ENCODE assay signal across 8 cellular contexts in the genomic region with DNA sequence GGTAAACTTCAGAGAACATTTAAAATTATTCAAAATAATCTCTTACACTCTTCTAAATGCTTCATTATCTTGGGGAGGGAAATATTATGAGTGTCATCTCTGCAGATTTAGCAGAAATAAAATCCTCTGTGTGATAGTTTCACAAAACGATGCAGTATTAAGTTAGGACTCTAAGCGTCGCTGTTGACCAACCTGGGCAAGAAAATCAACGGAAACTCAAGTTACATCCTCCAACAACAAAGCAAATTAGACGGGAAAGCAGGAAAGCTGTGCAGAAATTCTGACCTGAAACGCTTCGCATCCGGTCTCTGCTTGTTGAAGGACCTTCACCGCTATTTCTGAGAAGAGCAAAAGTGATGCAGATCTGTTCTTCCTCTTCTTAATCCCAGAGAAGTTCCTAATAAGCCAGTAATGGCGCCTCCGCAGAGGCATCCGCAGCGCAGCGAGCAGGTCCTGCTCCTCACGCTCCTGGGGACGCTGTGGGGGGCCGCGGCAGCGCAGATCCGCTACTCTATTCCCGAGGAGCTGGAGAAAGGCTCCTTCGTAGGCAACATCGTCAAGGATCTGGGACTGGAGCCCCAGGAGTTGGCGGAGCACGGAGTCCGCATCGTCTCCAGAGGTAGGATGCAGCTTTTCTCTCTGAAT. TPM values are rescaled to one million over a fixed set of nuclear protein-coding genes. Genes with fewer than 3 reads are reported as not detected.
DNase-seq lines count a peak whose midpoint lies in the region; ATAC-seq and TF ChIP-seq lines count a peak whose summit lies in the region.

A gene (plus strand): TSS at position 219 of the 645 bp plus-strand sequence. CDS start 193 bp downstream, at position 412.

- no peak within 1 kb of the TSS for H2BK120ac ChIP-seq in mesenchymal stem cell (ENCODE audit: low read depth, low read length)

- no peaks in the 10 kb centered on the region for H3K79me1 ChIP-seq in mesenchymal stem cell (replicated peaks; ENCODE audit: low read length, poor library complexity, severe bottlenecking)

- ATAC-seq in body of pancreas, result no peak
- no peak for ATAC-seq in GM21360 (IDR thresholded peaks at IDR 0.05; ENCODE audit: unreplicated experiment)

- H4K8ac ChIP-seq in mesenchymal stem cell (ENCODE audit: low read length), result no peak within 1 kb of the TSS

- H3K4me3 ChIP-seq in AG09309 (ENCODE audit: control insufficient read depth, low read depth, low read length), result peak within 1 kb of the TSS; percentile 39
- H3K4me3 ChIP-seq in body of pancreas, result no peak within 1 kb of the TSS
- H3K4me3 ChIP-seq in mesenchymal stem cell (ENCODE audit: insufficient read depth in 1 of 2, low read depth in 1 of 2, low read length in 2 of 2), result peak within 1 kb of the TSS in 1 of 2 experiments; percentile 75

- H4K91ac ChIP-seq in mesenchymal stem cell (ENCODE audit: low read length), result no peak within 1 kb of the TSS

- peak within 1 kb of the TSS; percentile 51 for H3K9ac ChIP-seq in mesenchymal stem cell (ENCODE audit: low read length)

- WGBS in body of pancreas, 2 donors, result 12 to 27% methylated on average over 17 to 27 of the region's 27 CpGs
- WGBS in mesenchymal stem cell, result 89% methylated on average over 27 of the region's 27 CpGs

- no peak within 1 kb of the TSS for H2AK5ac ChIP-seq in mesenchymal stem cell (ENCODE audit: low read length, severe bottlenecking)

- TF ChIP-seq CTCF in AG09309 (IDR thresholded peaks at IDR 0.05; ENCODE audit: control insufficient read depth, insufficient read depth, low read depth, low read length, missing control alignments) (peak; percentile 66), body of pancreas (IDR thresholded peaks at IDR 0.05) (peak in 4 of 7 experiments; percentile 19 to 36 (median 29))

- no peak for DNase-seq in AG09309 (ENCODE audit: low read depth)
- DNase-seq in HCEC 1CT, result peak; percentile 32
- DNase-seq in body of pancreas, result no peak
- no peak for DNase-seq in mesenchymal stem cell
- DNase-seq in NCI-H2107 (lab: John Stamatoyannopoulos, UW), result no peak
- no peak for DNase-seq in NCI-H345 treated with DMSO at 0.1 percent for 48 hours (lab: John Stamatoyannopoulos, UW; ENCODE audit: unreplicated experiment)
- DNase-seq in A172 (ENCODE audit: low spot score), result no peak

- intact Hi-C loops in body of pancreas (cut with DNase I), result no loop called here

- H3K18ac ChIP-seq in mesenchymal stem cell (ENCODE audit: low read depth in 1 of 2, low read length in 2 of 2), result no peak within 1 kb of the TSS

- H3K4ac ChIP-seq in mesenchymal stem cell (ENCODE audit: low read depth in 1 of 2, low read length in 2 of 2), result no peak within 1 kb of the TSS

- H3K36me3 ChIP-seq in body of pancreas (replicated peaks in 1 of 2; ENCODE audit: insufficient read depth in 1 of 2, low read depth in 2 of 2), result no peaks in the 10 kb centered on the region
- peaks cover 0 to 8% of the 10 kb centered on the region in 2 experiments for H3K36me3 ChIP-seq in mesenchymal stem cell (ENCODE audit: control insufficient read depth in 1 of 2, insufficient read depth in 2 of 2, low read depth in 1 of 2, low read length in 2 of 2)

- H3K23ac ChIP-seq in mesenchymal stem cell (ENCODE audit: low read length in 2 of 2), result no peak within 1 kb of the TSS

- TF ChIP-seq POLR2A in body of pancreas (IDR thresholded peaks at IDR 0.05), result no peak

- no peak within 1 kb of the TSS for H2BK15ac ChIP-seq in mesenchymal stem cell (ENCODE audit: low read depth, poor library complexity, severe bottlenecking)

- H2BK12ac ChIP-seq in mesenchymal stem cell (ENCODE audit: low read length in 2 of 2), result no peak within 1 kb of the TSS

- no peak within 1 kb of the TSS for H3K14ac ChIP-seq in mesenchymal stem cell (ENCODE audit: low read length in 2 of 2)

- H3K9me3 ChIP-seq in body of pancreas, result peaks cover 0 to 81% (median 15%) of the 10 kb centered on the region in 3 donors
- peaks cover 57% of the 10 kb centered on the region for H3K9me3 ChIP-seq in mesenchymal stem cell (ENCODE audit: control insufficient read depth, low read length)

- no peak within 1 kb of the TSS for H2BK5ac ChIP-seq in mesenchymal stem cell (ENCODE audit: low read depth, low read length, poor library complexity, severe bottlenecking)

- H3K27me3 ChIP-seq in body of pancreas (no peaks in the 10 kb centered on the region), mesenchymal stem cell (ENCODE audit: control insufficient read depth in 1 of 2, insufficient read depth in 1 of 2, low read length in 2 of 2) (peaks cover 0 to 13% of the 10 kb centered on the region in 2 experiments)

- no peak within 1 kb of the TSS for H3K4me2 ChIP-seq in mesenchymal stem cell (ENCODE audit: low read length, poor library complexity, severe bottlenecking)

- no peak within 1 kb of the TSS for H2AFZ ChIP-seq in mesenchymal stem cell (ENCODE audit: low read depth, low read length)

- no peaks in the 10 kb centered on the region for H3K4me1 ChIP-seq in body of pancreas
- no peaks in the 10 kb centered on the region for H3K4me1 ChIP-seq in mesenchymal stem cell (ENCODE audit: control insufficient read depth, insufficient read depth, low read depth, low read length)

- H3K27ac ChIP-seq in body of pancreas (no peak within 1 kb of the TSS), mesenchymal stem cell (ENCODE audit: low read length, poor library complexity, severe bottlenecking) (no peak within 1 kb of the TSS)

RNA-seq across cellular contexts. Expression of the gene that starts here (rescaled TPM):
- 10 to 100 TPM in 1 of 2 donors, 1 to 10 TPM in 1; 5.2 to 11.2 TPM for total RNA-seq in body of pancreas
- polyA plus RNA-seq in mesenchymal stem cell (2013, experiment 1 of 2), result 0.10 TPM
- polyA plus RNA-seq in mesenchymal stem cell (2013, experiment 2 of 2), result 0.12 TPM
- total RNA-seq in A172 (2014; rRNA removed; shearing (Covaris generic)), result 1.9 and 2.5 TPM in 2 replicates
